ENCODE assay signal across 1 cellular context in the genomic region with DNA sequence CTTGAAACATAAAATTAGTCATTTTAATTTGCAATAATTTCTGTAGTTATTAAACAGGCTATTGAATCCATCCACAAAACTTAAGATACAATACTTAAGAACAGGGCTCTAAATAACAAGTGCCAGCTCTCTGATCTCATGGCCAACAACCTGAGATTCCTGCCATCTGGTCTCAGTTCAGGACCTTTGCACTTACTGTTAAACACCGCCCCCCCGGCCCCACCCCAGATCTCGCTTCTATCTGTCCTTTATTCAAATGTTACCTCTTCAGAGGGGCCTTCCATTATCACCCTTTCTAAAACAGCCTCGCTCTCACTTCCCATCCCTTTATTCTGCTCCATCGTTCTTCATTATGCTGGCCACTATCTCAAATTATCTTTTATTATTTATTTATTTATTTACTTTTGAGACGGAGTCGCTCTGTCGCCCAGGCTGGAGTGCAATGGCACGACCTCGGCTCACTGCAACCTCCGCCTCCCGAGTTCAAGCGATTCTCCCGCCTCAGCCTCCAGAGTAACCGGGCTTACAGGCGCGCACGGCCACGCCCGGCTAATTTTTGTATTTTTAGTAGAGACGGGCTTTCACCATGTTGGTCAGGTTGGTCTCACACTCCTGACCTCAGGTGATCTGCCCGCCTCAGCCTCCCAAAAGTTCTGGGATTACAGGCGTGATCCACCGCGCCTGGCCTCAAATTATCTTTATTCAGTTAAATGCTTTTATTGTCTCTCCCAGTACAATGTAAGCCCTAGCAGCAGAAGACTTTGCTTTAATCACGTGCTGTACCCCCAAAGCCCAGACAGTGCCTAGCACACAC.
TF ChIP-seq lines count a peak whose summit lies in the region.

No MANE protein-coding gene starts in this region.

TF ChIP-seq in GM12878, 131 proteins besides CTCF, POLR2A, EP300 and RAD21:
- 0 out of 2 replicates have a peak, but pooled peaks have one; percentile 40 for TF ChIP-seq RAD51 (IDR thresholded peaks at IDR 0.05)
- no peak for TF ChIP-seq MXI1 (IDR thresholded peaks at IDR 0.05; ENCODE audit: low read depth, low read length)
- TF ChIP-seq, protein P1, sequence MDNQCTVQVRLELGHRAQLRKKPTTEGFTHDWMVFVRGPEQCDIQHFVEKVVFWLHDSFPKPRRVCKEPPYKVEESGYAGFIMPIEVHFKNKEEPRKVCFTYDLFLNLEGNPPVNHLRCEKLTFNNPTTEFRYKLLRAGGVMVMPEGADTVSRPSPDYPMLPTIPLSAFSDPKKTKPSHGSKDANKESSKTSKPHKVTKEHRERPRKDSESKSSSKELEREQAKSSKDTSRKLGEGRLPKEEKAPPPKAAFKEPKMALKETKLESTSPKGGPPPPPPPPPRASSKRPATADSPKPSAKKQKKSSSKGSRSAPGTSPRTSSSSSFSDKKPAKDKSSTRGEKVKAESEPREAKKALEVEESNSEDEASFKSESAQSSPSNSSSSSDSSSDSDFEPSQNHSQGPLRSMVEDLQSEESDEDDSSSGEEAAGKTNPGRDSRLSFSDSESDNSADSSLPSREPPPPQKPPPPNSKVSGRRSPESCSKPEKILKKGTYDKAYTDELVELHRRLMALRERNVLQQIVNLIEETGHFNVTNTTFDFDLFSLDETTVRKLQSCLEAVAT (IDR thresholded peaks at IDR 0.05), result peak; percentile 83
